Comparison of ENCODE assay signal across 22 cellular contexts in the genomic region with DNA sequence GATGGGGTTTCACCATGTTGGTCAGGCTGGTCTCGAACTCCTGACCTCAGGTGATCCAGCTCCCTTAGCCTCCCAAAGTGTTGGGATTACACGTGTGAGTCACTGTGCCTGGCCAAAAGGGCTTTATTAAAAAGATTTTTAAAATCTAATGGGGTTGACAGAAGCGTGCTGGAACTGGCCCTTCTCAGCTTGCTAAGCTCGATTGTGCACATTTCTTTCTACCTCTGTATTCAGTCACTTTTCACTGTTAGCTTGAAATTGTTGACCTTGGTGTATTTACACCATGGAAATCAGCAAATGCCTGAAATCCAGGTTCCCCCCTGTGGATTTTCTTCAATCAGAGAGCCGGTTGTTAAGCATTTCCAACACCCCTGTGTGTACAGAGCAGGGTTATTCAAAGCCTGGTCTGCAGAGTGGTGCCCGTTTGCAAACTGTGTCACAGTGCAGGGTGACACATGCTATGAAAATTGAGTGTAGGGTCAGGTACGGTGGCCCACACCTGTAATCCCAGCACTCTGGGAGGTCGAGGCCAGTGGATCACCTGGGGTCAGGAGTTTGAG.
DNase-seq lines count a peak whose midpoint lies in the region; ATAC-seq and TF ChIP-seq lines count a peak whose summit lies in the region.
"Had no signal": no experiment of that assay in that cellular context is flagged by ENCODE, and none has a peak within 500 bp of the region (broad histone marks: within the 10 kb centered on the region; RNA-seq: fewer than 3 reads in every experiment).

No MANE protein-coding gene starts in this region.

- H4K20me1 ChIP-seq in mammary epithelial cell (ENCODE audit: insufficient read depth, low read length) = no peaks in the 10 kb centered on the region
- no peaks in the 10 kb centered on the region for H4K20me1 ChIP-seq in neural progenitor cell (ENCODE audit: low read depth)

- no peak for TF ChIP-seq POLR2A in breast epithelium (IDR thresholded peaks at IDR 0.05)

- H3K9me3 ChIP-seq in mammary epithelial cell (replicated peaks; ENCODE audit: insufficient read depth, low read length) (no peaks in the 10 kb centered on the region), breast epithelium (no peaks in the 10 kb centered on the region), neural progenitor cell (ENCODE audit: low read depth) (no peaks in the 10 kb centered on the region)
- H3K9me3 ChIP-seq: Peyer's patch, SJCRH30 had no signal

- no TSS peak for BruUV-seq in mammary epithelial cell (replicated peaks; lab: Mats Ljungman, UMichigan)

- H2AFZ ChIP-seq in mammary epithelial cell (ENCODE audit: low read depth, low read length) (no peak overlapping the region), neural progenitor cell (replicated peaks) (no peak overlapping the region)

- H3K4me1 ChIP-seq in mammary epithelial cell (ENCODE audit: insufficient read depth, low read length) (peaks cover 24% of the 10 kb centered on the region), breast epithelium (peaks cover 3 to 13% of the 10 kb centered on the region in 2 donors), neural progenitor cell (peaks cover 34% of the 10 kb centered on the region)

- DNase-seq in mammary epithelial cell (peak; percentile 28), breast epithelium (ENCODE audit: low spot score in 2 of 2) (no peak), epithelial cell of esophagus (ENCODE audit: low read depth) (peak; percentile 66), neural progenitor cell (ENCODE audit: low spot score) (no peak), caudate nucleus (lab: John Stamatoyannopoulos, UW) (no peak), mesenteric fat pad (ENCODE audit: low spot score) (no peak)
- no peak for DNase-seq in activated CD4-positive, alpha-beta T cell treated with anti-CD3 and anti-CD28 coated beads for 4 hours
- DNase-seq: Calu3; CD8-positive, alpha-beta memory T cell; DMS153; GOT3; HCEC 1CT; IMR-90; MV-4-11; NCI-H1105 treated with DMSO at 0.1 percent for 48 hours; NCI-H2081 treated with DMSO at 0.1 percent for 48 hours; NCI-H2171 treated with DMSO at 0.1 percent for 48 hours; NCI-H526; Peyer's patch; SJCRH30 had no signal

- H3F3A ChIP-seq in neural progenitor cell (ENCODE audit: low read depth) = peaks cover 32% of the 10 kb centered on the region

- H3K36me3 ChIP-seq in mammary epithelial cell (ENCODE audit: insufficient read depth, low read length) (no peaks in the 10 kb centered on the region), breast epithelium (no peaks in the 10 kb centered on the region), neural progenitor cell (no peaks in the 10 kb centered on the region)
- H3K36me3 ChIP-seq: Peyer's patch, SJCRH30 had no signal

- H3K4me3 ChIP-seq in mammary epithelial cell (replicated peaks in 1 of 3; ENCODE audit: insufficient read depth in 1 of 3, low read depth in 2 of 3, low read length in 3 of 3) = no peak overlapping the region
- no peak overlapping the region for H3K4me3 ChIP-seq in breast epithelium
- no peak overlapping the region for H3K4me3 ChIP-seq in epithelial cell of esophagus (ENCODE audit: low read length)
- no peak overlapping the region for H3K4me3 ChIP-seq in neural progenitor cell
- H3K4me3 ChIP-seq: Peyer's patch, SJCRH30 had no signal

- H3K36me3 Mint-ChIP-seq in neural progenitor cell = peaks cover 1% of the 10 kb centered on the region

- ATAC-seq in HG03457 (IDR thresholded peaks at IDR 0.05; ENCODE audit: unreplicated experiment) = no peak

- H3K27ac ChIP-seq in mammary epithelial cell (ENCODE audit: insufficient read depth, low read depth, low read length) (no peak overlapping the region), breast epithelium (no peak overlapping the region), neural progenitor cell (no peak overlapping the region), caudate nucleus (ENCODE audit: low read depth, low read length) (no peak overlapping the region)
- H3K27ac ChIP-seq: C4-2B, Peyer's patch, SJCRH30 had no signal

- CTCF ChIA-PET in mammary epithelial cell (lab: Charles Lee; ENCODE audit: low non-redundant PET) = no interaction called here

- peaks cover 2% of the 10 kb centered on the region for H3K27me3 Mint-ChIP-seq in neural progenitor cell (ENCODE audit: insufficient read depth, low read depth)

- in situ Hi-C loops in mammary epithelial cell (cut with MboI; ENCODE audit: low sequenced_read_pairs in 2 of 2) = loop anchor here in 1 of 2 donors (5.0 kb wide), 1 partner anchor 138 kb away; the partner anchor contains the start of gene TGIF1

- no peaks in the 10 kb centered on the region for H3K9me3 Mint-ChIP-seq in neural progenitor cell
- H3K9me3 Mint-ChIP-seq: CD8-positive, alpha-beta memory T cell had no signal

- TF ChIP-seq CTCF in mammary epithelial cell (conservative IDR thresholded peaks at IDR 0.05 in 1 of 2, IDR thresholded peaks at IDR 0.05 in 1 of 2; ENCODE audit: extremely low read depth in 1 of 2, insufficient read depth in 1 of 2, low read depth in 1 of 2, low read length in 2 of 2) (no peak), breast epithelium (IDR thresholded peaks at IDR 0.05) (no peak), epithelial cell of esophagus (IDR thresholded peaks at IDR 0.05; ENCODE audit: insufficient read depth, low read depth, low read length, missing control alignments) (no peak), neural progenitor cell (IDR thresholded peaks at IDR 0.05) (no peak)

- no peak overlapping the region for H3K4me3 Mint-ChIP-seq in neural progenitor cell
- H3K4me3 Mint-ChIP-seq: CD8-positive, alpha-beta memory T cell had no signal

- WGBS in mammary epithelial cell (ENCODE audit: low coverage, missing lambda C conversion rate) = 88% methylated on average over 8 of the region's 8 CpGs

- no peak overlapping the region for H3K9ac ChIP-seq in mammary epithelial cell (ENCODE audit: insufficient read depth, low read length)
- H3K9ac ChIP-seq in neural progenitor cell = no peak overlapping the region

- peak overlapping the region; percentile 33 for H3K27ac Mint-ChIP-seq in neural progenitor cell

- intact Hi-C loops in mammary epithelial cell (cut with micrococcal nuclease) (loop anchor here (5.0 to 10.0 kb wide), 2 partner anchors 208 to 395 kb away; no protein-coding TSS in a partner anchor), breast epithelium (cut with DNase I; ENCODE audit: low total_unique reads) (loop anchor here (10.0 kb wide), 1 partner anchor 325 kb away; the partner anchor contains the start of gene MYL12B)

- H3K27me3 ChIP-seq in mammary epithelial cell (ENCODE audit: insufficient read depth, low read length) = no peaks in the 10 kb centered on the region
- H3K27me3 ChIP-seq in breast epithelium = no peaks in the 10 kb centered on the region
- no peaks in the 10 kb centered on the region for H3K27me3 ChIP-seq in neural progenitor cell
- H3K27me3 ChIP-seq: Peyer's patch, SJCRH30 had no signal

- H3K79me2 ChIP-seq in mammary epithelial cell (ENCODE audit: insufficient read depth, low read length) (no peaks in the 10 kb centered on the region), neural progenitor cell (ENCODE audit: low read depth) (no peaks in the 10 kb centered on the region)

- dilution Hi-C loops in mammary epithelial cell (cut with HindIII; ENCODE audit: low sequenced_read_pairs) = no loop called here

- H3K4me1 Mint-ChIP-seq in neural progenitor cell = peaks cover 55% of the 10 kb centered on the region

- H3K4me2 ChIP-seq in mammary epithelial cell (ENCODE audit: insufficient read depth, low read depth, low read length) (no peak overlapping the region), neural progenitor cell (no peak overlapping the region)

Comparison
In these comparisons a context has a peak if more than half of its experiments do, and no peak if none do; other contexts are left out.
1. DNase-seq: peak in mammary epithelial cell (single experiment) and epithelial cell of esophagus (single experiment); none in breast epithelium (0 of 2), neural progenitor cell (single experiment), caudate nucleus (0 of 61), activated CD4-positive, alpha-beta T cell treated with anti-CD3 and anti-CD28 coated beads for 4 hours (0 of 2) and mesenteric fat pad (single experiment).